Comparison of ENCODE assay signal across 19 cellular contexts in the genomic region with DNA sequence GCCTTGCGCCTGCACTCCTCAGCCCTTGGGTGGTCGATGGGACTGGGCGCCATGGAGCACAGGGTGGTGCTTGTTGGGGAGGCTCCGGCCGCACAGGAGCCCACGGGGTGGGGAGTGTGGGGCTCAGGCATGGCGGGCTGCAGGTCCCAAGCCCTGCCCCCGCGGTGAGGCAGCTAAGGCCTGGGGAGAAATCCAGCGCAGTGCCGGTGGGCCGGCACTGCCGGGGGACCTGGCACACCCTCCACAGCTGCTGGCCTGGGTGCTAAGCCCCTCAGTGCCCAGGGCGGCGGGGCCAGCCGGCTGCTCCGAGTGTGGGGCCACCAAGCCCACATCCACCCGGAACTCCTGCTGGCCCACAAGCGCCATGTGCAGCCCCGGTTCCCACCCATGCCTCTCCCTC.
A peak's percentile ranks its signal among the peaks of the same experiment; 100 is the strongest.
DNase-seq lines count a peak whose midpoint lies in the region; ATAC-seq and TF ChIP-seq lines count a peak whose summit lies in the region.
"Had no signal": no experiment of that assay in that cellular context is flagged by ENCODE, and none has a peak within 500 bp of the region (broad histone marks: within the 10 kb centered on the region; RNA-seq: fewer than 3 reads in every experiment).

No MANE protein-coding gene starts in this region.

- H2BK120ac ChIP-seq in neuronal stem cell (ENCODE audit: low read depth, low read length), result no peak overlapping the region

- H2AFZ ChIP-seq in neuronal stem cell (ENCODE audit: low read length), result no peak overlapping the region

- no CpG with 5 or more reads among the region's 20 CpGs for WGBS in neuronal stem cell (ENCODE audit: extremely low coverage in 2 of 2, insufficient read length in 2 of 2, insufficient replicate concordance in 1 of 2), 2 donors
- 63 to 74% methylated on average over 2 to 20 of the region's 20 CpGs for WGBS in testis, 2 donors

- no peak overlapping the region for H3K4me3 ChIP-seq in neuronal stem cell (ENCODE audit: low read length in 2 of 2)
- peak overlapping the region; percentile 29 to 34 for H3K4me3 ChIP-seq in testis
- H3K4me3 ChIP-seq in breast epithelium, result no peak overlapping the region
- H3K4me3 ChIP-seq: BLaER1 treated with 17β-estradiol and CSF1 and Interleukin-3, amounts not matched to agents 10 nM and 100 nM had no signal

- intact Hi-C loops in testis (cut with DNase I; ENCODE audit: low total_unique reads) (no loop called here), breast epithelium (cut with DNase I; ENCODE audit: low total_unique reads) (no loop called here)

- no peak overlapping the region for H2BK5ac ChIP-seq in neuronal stem cell (ENCODE audit: low read length)

- TF ChIP-seq CTCF in testis (IDR thresholded peaks at IDR 0.05) (no peak), breast epithelium (IDR thresholded peaks at IDR 0.05) (no peak)

- H4K91ac ChIP-seq in neuronal stem cell (ENCODE audit: low read depth, low read length, poor library complexity), result no peak overlapping the region

- H3K27ac Mint-ChIP-seq in stimulated activated naive CD8-positive, alpha-beta T cell treated with anti-CD3 and anti-CD28 coated beads, Interleukin-15, amount 100 ng/mL, for 72 hours, result no peak overlapping the region
- H3K27ac Mint-ChIP-seq: B cell; CD4-positive, alpha-beta T cell; CD8-positive, alpha-beta T cell had no signal

- H3K79me1 ChIP-seq in neuronal stem cell (ENCODE audit: low read depth, low read length), result no peaks in the 10 kb centered on the region

- no peak overlapping the region for H3K4ac ChIP-seq in neuronal stem cell (ENCODE audit: low read length)

- H3K27me3 ChIP-seq in neuronal stem cell (ENCODE audit: control insufficient read depth in 3 of 3, insufficient read depth in 3 of 3, low read depth in 1 of 3, low read length in 3 of 3) (no peaks in the 10 kb centered on the region), testis (no peaks in the 10 kb centered on the region), breast epithelium (no peaks in the 10 kb centered on the region)
- H3K27me3 ChIP-seq: BLaER1 treated with 17β-estradiol and CSF1 and Interleukin-3, amounts not matched to agents 10 nM and 100 nM had no signal

- H3K36me3 ChIP-seq in neuronal stem cell (replicated peaks in 1 of 2; ENCODE audit: control insufficient read depth in 2 of 2, insufficient read depth in 2 of 2, low read length in 2 of 2) (no peaks in the 10 kb centered on the region), testis (ENCODE audit: low read depth, missing control alignments) (no peaks in the 10 kb centered on the region), breast epithelium (no peaks in the 10 kb centered on the region)
- H3K36me3 ChIP-seq: BLaER1 treated with 17β-estradiol and CSF1 and Interleukin-3, amounts not matched to agents 10 nM and 100 nM had no signal

- no peak overlapping the region for H3K4me2 ChIP-seq in neuronal stem cell (ENCODE audit: insufficient read depth, low read length, poor library complexity, severe bottlenecking)
- H3K4me2 ChIP-seq: BLaER1 treated with 17β-estradiol and CSF1 and Interleukin-3, amounts not matched to agents 10 nM and 100 nM had no signal

- H3K4me1 ChIP-seq in neuronal stem cell (ENCODE audit: control insufficient read depth in 2 of 2, insufficient read depth in 1 of 2, low read depth in 1 of 2, low read length in 2 of 2) (peaks cover 10 to 16% of the 10 kb centered on the region in 2 donors), testis (no peaks in the 10 kb centered on the region), breast epithelium (no peaks in the 10 kb centered on the region)
- H3K4me1 ChIP-seq: Caco-2 had no signal

- H4K8ac ChIP-seq in neuronal stem cell (ENCODE audit: low read depth, low read length), result no peak overlapping the region

- H3K4me1 Mint-ChIP-seq in stimulated activated naive CD8-positive, alpha-beta T cell treated with anti-CD3 and anti-CD28 coated beads, Interleukin-15, amount 100 ng/mL, for 72 hours, result peaks cover 18% of the 10 kb centered on the region
- H3K4me1 Mint-ChIP-seq: B cell had no signal

- no peaks in the 10 kb centered on the region for H3K9me3 Mint-ChIP-seq in stimulated activated naive CD8-positive, alpha-beta T cell treated with anti-CD3 and anti-CD28 coated beads, Interleukin-15, amount 100 ng/mL, for 72 hours
- H3K9me3 Mint-ChIP-seq: CD8-positive, alpha-beta T cell had no signal

- peaks cover 0 to 6% of the 10 kb centered on the region in 2 donors for H3K9me3 ChIP-seq in neuronal stem cell (replicated peaks in 1 of 2; ENCODE audit: control insufficient read depth in 2 of 2, insufficient read depth in 1 of 2, low read depth in 1 of 2, low read length in 2 of 2)
- H3K9me3 ChIP-seq in testis, result no peaks in the 10 kb centered on the region
- no peaks in the 10 kb centered on the region for H3K9me3 ChIP-seq in breast epithelium
- H3K9me3 ChIP-seq: Caco-2 had no signal

- ATAC-seq in stimulated activated naive CD8-positive, alpha-beta T cell treated with anti-CD3 and anti-CD28 coated beads, Interleukin-15, amount 100 ng/mL, for 72 hours, result peak; percentile 64
- no peak for ATAC-seq in stimulated activated naive CD8-positive, alpha-beta T cell treated with anti-CD3 and anti-CD28 coated beads, Interleukin-15, Interleukin-2, amounts not matched to agents 100 U/mL and 50 U/mL, for 24 hours
- ATAC-seq in HG03045 (IDR thresholded peaks at IDR 0.05; ENCODE audit: unreplicated experiment), result no peak
- ATAC-seq: CD8-positive, alpha-beta T cell had no signal

- no peak overlapping the region for H2BK12ac ChIP-seq in neuronal stem cell (ENCODE audit: low read length)

- no peak overlapping the region for H2AK5ac ChIP-seq in neuronal stem cell (ENCODE audit: low read depth, low read length)

- no peak overlapping the region for H3K14ac ChIP-seq in neuronal stem cell (ENCODE audit: low read length)

- H3K23ac ChIP-seq in neuronal stem cell (ENCODE audit: low read depth, low read length, poor library complexity), result peak overlapping the region; percentile 48

- H3K27me3 Mint-ChIP-seq in stimulated activated naive CD8-positive, alpha-beta T cell treated with anti-CD3 and anti-CD28 coated beads, Interleukin-15, amount 100 ng/mL, for 72 hours, result no peaks in the 10 kb centered on the region
- H3K27me3 Mint-ChIP-seq: B cell; CD4-positive, alpha-beta T cell had no signal

- H3K9ac ChIP-seq in neuronal stem cell (ENCODE audit: low read depth, low read length, poor library complexity), result no peak overlapping the region
- H3K9ac ChIP-seq: BLaER1 treated with 17β-estradiol and CSF1 and Interleukin-3, amounts not matched to agents 10 nM and 100 nM had no signal

- H3K27ac ChIP-seq in neuronal stem cell (replicated peaks; ENCODE audit: low read length) (no peak overlapping the region), testis (no peak overlapping the region), breast epithelium (no peak overlapping the region)
- H3K27ac ChIP-seq: 22Rv1; BLaER1 treated with 17β-estradiol and CSF1 and Interleukin-3, amounts not matched to agents 10 nM and 100 nM; C4-2B had no signal

- TF ChIP-seq POLR2A in testis (IDR thresholded peaks at IDR 0.05) (no peak), breast epithelium (IDR thresholded peaks at IDR 0.05) (no peak)

- no peak overlapping the region for H3K18ac ChIP-seq in neuronal stem cell (ENCODE audit: low read length)

- DNase-seq in stimulated activated naive CD8-positive, alpha-beta T cell treated with anti-CD3 and anti-CD28 coated beads, Interleukin-15, amount 100 ng/mL, for 72 hours, result no peak
- DNase-seq in stimulated activated naive CD8-positive, alpha-beta T cell treated with anti-CD3 and anti-CD28 coated beads, Interleukin-15, Interleukin-2, amounts not matched to agents 100 U/mL and 50 U/mL, for 24 hours, result no peak
- DNase-seq in neuronal stem cell (ENCODE audit: low spot score) (no peak), testis (no peak), AG20443 (ENCODE audit: low spot score) (no peak), breast epithelium (ENCODE audit: low spot score in 2 of 2) (no peak)
- DNase-seq: ACHN; AML-193; Caco-2; Calu3; CD4-positive, alpha-beta T cell; CD8-positive, alpha-beta T cell; DMS79 treated with DMSO at 0.1 percent for 48 hours; GF-D8 had no signal

- H2BK15ac ChIP-seq in neuronal stem cell (ENCODE audit: low read length), result no peak overlapping the region

- no peak overlapping the region for H3K4me3 Mint-ChIP-seq in stimulated activated naive CD8-positive, alpha-beta T cell treated with anti-CD3 and anti-CD28 coated beads, Interleukin-15, amount 100 ng/mL, for 72 hours
- H3K4me3 Mint-ChIP-seq: B cell; CD4-positive, alpha-beta T cell; CD8-positive, alpha-beta T cell had no signal

Comparison
In these comparisons a context has a peak if more than half of its experiments do, and no peak if none do; other contexts are left out.
1. H3K4me3 ChIP-seq: peak in testis (2 of 2); none in neuronal stem cell (0 of 2) and breast epithelium (0 of 3).